In genomic region chr11:13343931-13344717, GRCh38 we compare ENCODE assay signal across 7 cellular contexts.
DNase-seq lines count a peak whose midpoint lies in the region; ATAC-seq, FAIRE-seq and TF ChIP-seq lines count a peak whose summit lies in the region.

No MANE protein-coding gene starts in this region.

- peak overlapping the region; percentile 36 for H3K27ac Mint-ChIP-seq in central memory CD8-positive, alpha-beta T cell (ENCODE audit: low read depth)

- no peak overlapping the region for H3K4me3 Mint-ChIP-seq in central memory CD8-positive, alpha-beta T cell

- no peaks in the 10 kb centered on the region for H3K27me3 Mint-ChIP-seq in central memory CD8-positive, alpha-beta T cell

- TF ChIP-seq POLR2A in GM12891 (IDR thresholded peaks at IDR 0.05; ENCODE audit: low read depth, low read length): no peak

- DNase-seq in GM12891 (ENCODE audit: insufficient read length, low spot score) (peak; percentile 45), NCI-H2196 treated with DMSO at 0.1 percent for 48 hours (lab: John Stamatoyannopoulos, UW; ENCODE audit: unreplicated experiment) (peak; percentile 75), left lobe of liver (ENCODE audit: low spot score) (peak; percentile 69)
- DNase-seq in central memory CD8-positive, alpha-beta T cell (ENCODE audit: low spot score in 2 of 2): peak; percentile 57 to 60
- DNase-seq in stimulated activated CD4-positive, alpha-beta T cell treated with anti-CD3 and anti-CD28 coated beads, TNF-alpha, amount 100 ng/mL, for 1 hour (ENCODE audit: low read depth in 3 of 3, low spot score in 1 of 3): peak; percentile 22 to 51 (median 34)

- peak; percentile 90 for FAIRE-seq in GM12891 (lab: Jason Lieb, UNC)

- no peaks in the 10 kb centered on the region for H3K9me3 Mint-ChIP-seq in central memory CD8-positive, alpha-beta T cell

- H3K4me1 Mint-ChIP-seq in central memory CD8-positive, alpha-beta T cell: peaks cover 75% of the 10 kb centered on the region

- ATAC-seq in HG02938 (IDR thresholded peaks at IDR 0.05; ENCODE audit: unreplicated experiment) (peak; percentile 53), left lobe of liver (peak; percentile 62)
- ATAC-seq in activated CD4-positive, CD25-positive, alpha-beta regulatory T cell treated with anti-CD3 and anti-CD28 coated beads, Interleukin-2, amount 50 U/mL, for 24 hours: peak; percentile 57 to 60
- ATAC-seq in central memory CD8-positive, alpha-beta T cell (replicated peaks; ENCODE audit: extremely low read depth, poor library complexity, severe bottlenecking): peak; percentile 44

- peaks cover 14% of the 10 kb centered on the region for H3K36me3 Mint-ChIP-seq in central memory CD8-positive, alpha-beta T cell (ENCODE audit: insufficient read depth)

TF ChIP-seq in GM12891, 5 proteins besides CTCF, POLR2A, EP300 and RAD21:
- TF ChIP-seq POLR2AphosphoS5 (IDR thresholded peaks at IDR 0.05; ENCODE audit: low read depth, low read length) (no peak), POU2F2 (IDR thresholded peaks at IDR 0.05; ENCODE audit: low read depth, low read length) (no peak)

Comparison
In these comparisons a context has a peak if more than half of its experiments do, and no peak if none do; other contexts are left out.
1. Peak in every context shown above with its lines: DNase-seq and ATAC-seq.